In the genomic region with DNA sequence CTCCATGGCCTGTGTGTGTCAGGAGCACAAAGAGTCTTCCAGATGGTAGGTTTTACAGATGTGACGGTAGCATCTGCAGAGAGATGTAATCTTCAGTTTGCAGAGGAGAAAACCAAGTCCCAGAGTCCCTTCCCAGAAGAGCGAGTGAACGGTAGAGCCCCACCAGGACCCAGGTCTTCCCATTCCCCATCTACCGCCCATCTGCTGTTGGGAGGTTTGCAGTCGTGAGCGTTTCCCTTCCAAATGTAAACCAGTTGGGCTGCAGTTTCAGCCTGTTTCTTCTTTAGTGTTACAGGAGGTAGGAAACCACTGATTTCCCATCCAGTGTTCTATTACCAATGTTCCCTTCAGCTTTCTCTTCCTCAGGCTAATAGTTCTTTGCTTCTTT, we compare ENCODE assay signal across 12 cellular contexts. TPM values are rescaled to one million over a fixed set of nuclear protein-coding genes. Genes with fewer than 3 reads are reported as not detected.
DNase-seq lines count a peak whose midpoint lies in the region; FAIRE-seq and TF ChIP-seq lines count a peak whose summit lies in the region.
"Had no signal": no experiment of that assay in that cellular context is flagged by ENCODE, and none has a peak within 500 bp of the region (broad histone marks: within the 10 kb centered on the region; RNA-seq: fewer than 3 reads in every experiment).

No MANE protein-coding gene starts in this region.

- H4K20me1 ChIP-seq in BLaER1 treated with 17β-estradiol and CSF1 and Interleukin-3, amounts not matched to agents 10 nM and 100 nM = peaks cover 26 to 72% (median 62%) of the 10 kb centered on the region in 11 experiments; a peak in 20 of 22 replicates
- H4K20me1 ChIP-seq in osteoblast (ENCODE audit: insufficient read depth, low read length) = peaks cover 59% of the 10 kb centered on the region
- no peaks in the 10 kb centered on the region for H4K20me1 ChIP-seq in MM.1S (ENCODE audit: insufficient read depth, low read length)

- H3K9me2 ChIP-seq in MM.1S (replicated peaks; ENCODE audit: insufficient read depth, low read length) = no peaks in the 10 kb centered on the region

- H3F3A ChIP-seq in MM.1S (ENCODE audit: insufficient read depth, low read length) = 0 out of 2 replicates have a peak, but pooled peaks cover 3% of the 10 kb centered on the region

- H3K4me2 ChIP-seq in BLaER1 treated with 17β-estradiol and CSF1 and Interleukin-3, amounts not matched to agents 10 nM and 100 nM = peak overlapping the region in 8 of 11 experiments; percentile 8 to 91 (median 71); a peak in 11 of 22 replicates
- H3K4me2 ChIP-seq in osteoblast (ENCODE audit: insufficient read depth, low read length) (no peak overlapping the region), MM.1S (ENCODE audit: low read depth, low read length) (no peak overlapping the region)

- H3K79me2 ChIP-seq in osteoblast (ENCODE audit: insufficient read depth, low read length) (peaks cover 57% of the 10 kb centered on the region), MM.1S (ENCODE audit: low read length) (peaks cover 49% of the 10 kb centered on the region)

- H2AFZ ChIP-seq in osteoblast (ENCODE audit: low read length) = no peak overlapping the region
- H2AFZ ChIP-seq in MM.1S (ENCODE audit: low read length) = no peak overlapping the region

- H3K9me3 ChIP-seq in BLaER1 treated with 17β-estradiol and CSF1 and Interleukin-3, amounts not matched to agents 10 nM and 100 nM (replicated peaks in 1 of 11) = peaks cover 0 to 24% (median 19%) of the 10 kb centered on the region in 11 experiments; a peak in 19 of 22 replicates
- H3K9me3 ChIP-seq in HEK293 (ENCODE audit: control insufficient read depth, insufficient read depth, low read depth, low read length) = no peaks in the 10 kb centered on the region
- no peaks in the 10 kb centered on the region for H3K9me3 ChIP-seq in osteoblast (ENCODE audit: low read depth, low read length)
- H3K9me3 ChIP-seq in MM.1S (replicated peaks; ENCODE audit: insufficient read depth, low read length) = no peaks in the 10 kb centered on the region

- CTCF ChIA-PET in HEK293 (lab: Yijun Ruan, JAX) = interaction anchor here (0.7 kb wide), 1 partner anchor 17 kb away, joined by 3 read pairs; no protein-coding TSS in a partner anchor

- peaks cover 24 to 64% (median 54%) of the 10 kb centered on the region in 10 experiments for H3K4me1 ChIP-seq in BLaER1 treated with 17β-estradiol and CSF1 and Interleukin-3, amounts not matched to agents 10 nM and 100 nM
- H3K4me1 ChIP-seq in HEK293 (ENCODE audit: control insufficient read depth, insufficient read depth, low read length) (peaks cover 29% of the 10 kb centered on the region), osteoblast (ENCODE audit: insufficient read depth, low read length) (peaks cover 32% of the 10 kb centered on the region), MM.1S (ENCODE audit: low read length) (no peaks in the 10 kb centered on the region)

- no peak for TF ChIP-seq CTCF in HEK293 (tag by site-specific recombination; IDR thresholded peaks at IDR 0.05)
- no peak for TF ChIP-seq CTCF in coronary artery (IDR thresholded peaks at IDR 0.05)
- no peak for TF ChIP-seq CTCF in osteoblast (IDR thresholded peaks at IDR 0.05; ENCODE audit: extremely low read depth, low read depth, low read length)
- TF ChIP-seq CTCF in MM.1S (IDR thresholded peaks at IDR 0.05; ENCODE audit: low read length) = no peak
- TF ChIP-seq CTCF in D721Med (IDR thresholded peaks at IDR 0.05; ENCODE audit: insufficient read depth, missing control alignments) = no peak

- peaks cover 22 to 46% (median 37%) of the 10 kb centered on the region in 11 experiments for H3K36me3 ChIP-seq in BLaER1 treated with 17β-estradiol and CSF1 and Interleukin-3, amounts not matched to agents 10 nM and 100 nM
- no peaks in the 10 kb centered on the region for H3K36me3 ChIP-seq in HEK293 (ENCODE audit: control insufficient read depth in 2 of 2, insufficient read depth in 1 of 2, low read length in 2 of 2)
- no peaks in the 10 kb centered on the region for H3K36me3 ChIP-seq in osteoblast (ENCODE audit: insufficient read depth, low read length)
- no peaks in the 10 kb centered on the region for H3K36me3 ChIP-seq in MM.1S (replicated peaks; ENCODE audit: insufficient read depth, low read length)

- peak overlapping the region in 2 of 11 experiments; percentile 2 to 55; a peak in 3 of 22 replicates for H3K27ac ChIP-seq in BLaER1 treated with 17β-estradiol and CSF1 and Interleukin-3, amounts not matched to agents 10 nM and 100 nM
- no peak overlapping the region; the same call in 1 of the 2 replicates for H3K27ac ChIP-seq in HEK293 (ENCODE audit: extremely low read depth, low read depth, low read length)
- peak overlapping the region; percentile 67 to 80 for H3K27ac ChIP-seq in coronary artery
- H3K27ac ChIP-seq in osteoblast (ENCODE audit: low read depth, low read length) = peak overlapping the region; percentile 9
- no peak overlapping the region for H3K27ac ChIP-seq in MM.1S (ENCODE audit: low read length)

- no peak overlapping the region for H3K9ac ChIP-seq in BLaER1 treated with 17β-estradiol and CSF1 and Interleukin-3, amounts not matched to agents 10 nM and 100 nM
- H3K9ac ChIP-seq in MM.1S (ENCODE audit: low read length) = no peak overlapping the region

- POLR2A ChIA-PET in HEK293 (lab: Yijun Ruan, JAX) = interaction anchor here (2.3 kb wide), 1 partner anchor 24 kb away, joined by 8 read pairs; a partner anchor contains a TSS

- H3K27me3 ChIP-seq in BLaER1 treated with 17β-estradiol and CSF1 and Interleukin-3, amounts not matched to agents 10 nM and 100 nM = no peaks in the 10 kb centered on the region
- H3K27me3 ChIP-seq in osteoblast (ENCODE audit: insufficient read depth, low read length) (no peaks in the 10 kb centered on the region), MM.1S (replicated peaks; ENCODE audit: insufficient read depth, low read length) (no peaks in the 10 kb centered on the region)

- FAIRE-seq in D721Med (lab: Jason Lieb, UNC) = no peak

- H3K4me3 ChIP-seq in BLaER1 treated with 17β-estradiol and CSF1 and Interleukin-3, amounts not matched to agents 10 nM and 100 nM = no peak overlapping the region
- no peak overlapping the region for H3K4me3 ChIP-seq in HEK293 (ENCODE audit: low read depth, low read length)
- H3K4me3 ChIP-seq in coronary artery = no peak overlapping the region
- no peak overlapping the region for H3K4me3 ChIP-seq in osteoblast (ENCODE audit: insufficient read depth, low read length)
- H3K4me3 ChIP-seq in MM.1S (ENCODE audit: low read length) = no peak overlapping the region

- DNase-seq in coronary artery (ENCODE audit: low spot score) (no peak), osteoblast (ENCODE audit: insufficient read length, low spot score, missing footprints) (no peak), MM.1S (no peak), D721Med (ENCODE audit: insufficient read length, low spot score) (no peak)
- DNase-seq in stimulated activated CD4-positive, alpha-beta T cell treated with anti-CD3 and anti-CD28 coated beads, Interleukin-2, amount 100 ng/mL, for 24 hours = no peak
- DNase-seq in activated effector memory CD4-positive, alpha-beta T cell treated with Interleukin-2 at 50 U/mL for 16 hours = no peak
- DNase-seq: DMS 273 treated with DMSO at 0.1 percent for 48 hours, hippocampal formation, retina, RPMI8226 had no signal

TF ChIP-seq in HEK293, 187 proteins besides CTCF, POLR2A, EP300 and RAD21:
- TF ChIP-seq, protein P1, sequence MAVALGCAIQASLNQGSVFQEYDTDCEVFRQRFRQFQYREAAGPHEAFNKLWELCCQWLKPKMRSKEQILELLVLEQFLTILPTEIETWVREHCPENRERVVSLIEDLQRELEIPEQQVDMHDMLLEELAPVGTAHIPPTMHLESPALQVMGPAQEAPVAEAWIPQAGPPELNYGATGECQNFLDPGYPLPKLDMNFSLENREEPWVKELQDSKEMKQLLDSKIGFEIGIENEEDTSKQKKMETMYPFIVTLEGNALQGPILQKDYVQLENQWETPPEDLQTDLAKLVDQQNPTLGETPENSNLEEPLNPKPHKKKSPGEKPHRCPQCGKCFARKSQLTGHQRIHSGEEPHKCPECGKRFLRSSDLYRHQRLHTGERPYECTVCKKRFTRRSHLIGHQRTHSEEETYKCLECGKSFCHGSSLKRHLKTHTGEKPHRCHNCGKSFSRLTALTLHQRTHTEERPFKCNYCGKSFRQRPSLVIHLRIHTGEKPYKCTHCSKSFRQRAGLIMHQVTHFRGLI (tag by site-specific recombination; IDR thresholded peaks at IDR 0.05) = 0 out of 2 replicates have a peak, but pooled peaks have one; percentile 24
- TF ChIP-seq ZNF335 (tag by site-specific recombination; conservative IDR thresholded peaks at IDR 0.05) = 0 out of 2 replicates have a peak, but pooled peaks have one; percentile 1
- TF ChIP-seq ZNF623 (tag by site-specific recombination; IDR thresholded peaks at IDR 0.05) = no peak

RNA-seq across cellular contexts. Expression of a gene that starts 24.0 kb away (rescaled TPM):
- total RNA-seq in osteoblast = 41.3 and 48.1 TPM in 2 replicates

Comparison
In these comparisons a context has a peak if more than half of its experiments do, and no peak if none do; other contexts are left out.
1. H3K27ac ChIP-seq: peak in coronary artery (2 of 2) and osteoblast (single experiment); none in HEK293 (single experiment) and MM.1S (single experiment).
2. H3K4me2 ChIP-seq: peak in BLaER1 treated with 17β-estradiol and CSF1 and Interleukin-3, amounts not matched to agents 10 nM and 100 nM (8 of 11); none in osteoblast (single experiment) and MM.1S (single experiment).